Comparison of ENCODE assay signal across 9 cellular contexts in the genomic region with DNA sequence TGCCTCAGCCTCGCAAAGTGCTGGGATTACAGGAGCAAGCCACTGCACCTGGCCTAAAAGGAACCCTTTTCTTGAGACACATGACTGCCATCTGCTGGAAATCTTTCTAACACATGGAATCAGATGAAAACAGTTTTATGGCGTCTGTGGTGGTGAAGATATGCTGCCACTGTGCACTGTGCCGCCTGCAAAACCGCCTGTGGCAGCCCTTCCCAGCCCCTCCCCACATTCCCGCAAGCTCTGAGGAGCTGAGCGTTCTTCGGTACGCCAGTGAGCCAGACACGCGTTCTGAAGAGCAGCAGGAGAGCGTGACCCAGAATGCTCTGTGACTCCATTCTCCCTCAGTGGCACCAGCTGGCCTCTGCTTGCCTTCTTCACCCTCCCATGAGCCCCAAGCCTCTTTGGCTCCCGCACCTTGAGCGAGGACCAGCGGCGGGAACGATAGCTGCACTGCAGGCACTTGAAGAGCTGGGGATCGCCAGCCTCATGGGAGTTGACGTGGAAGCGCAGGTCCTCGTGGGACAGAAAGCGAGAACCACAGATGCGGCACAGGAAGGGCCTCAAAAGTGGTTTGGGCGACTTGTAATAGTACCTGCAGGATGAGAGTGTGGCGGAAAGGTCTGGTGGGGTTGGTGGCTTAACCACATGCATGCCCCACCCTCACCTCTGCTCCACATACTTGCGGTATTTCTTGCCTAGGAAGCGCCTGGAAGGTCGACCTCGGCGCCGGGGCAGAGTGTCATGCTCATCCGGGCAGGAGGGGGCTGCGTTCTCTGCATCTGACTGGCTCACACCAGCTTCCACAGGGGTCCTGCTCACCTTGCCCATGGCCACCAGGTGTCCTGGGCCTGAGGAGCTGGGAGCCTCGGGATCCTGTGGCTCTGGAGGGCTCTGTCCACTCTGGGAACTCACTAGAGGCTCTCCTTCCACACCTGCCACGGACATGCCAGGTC. TPM values are rescaled to one million over a fixed set of nuclear protein-coding genes. Genes with fewer than 3 reads are reported as not detected.
DNase-seq lines count a peak whose midpoint lies in the region; ATAC-seq and TF ChIP-seq lines count a peak whose summit lies in the region.
"Had no signal": no experiment of that assay in that cellular context is flagged by ENCODE, and none has a peak within 500 bp of the region (broad histone marks: within the 10 kb centered on the region; RNA-seq: fewer than 3 reads in every experiment).

No MANE protein-coding gene starts in this region.

- CTCF ChIA-PET in mammary epithelial cell (lab: Charles Lee; ENCODE audit: low non-redundant PET), result no interaction called here

- H3K79me2 ChIP-seq in mammary epithelial cell (ENCODE audit: insufficient read depth, low read length), result peaks cover 3% of the 10 kb centered on the region

- ATAC-seq in heart left ventricle, result peak in 2 of 4 donors; percentile 12 to 15
- ATAC-seq in Right ventricle myocardium inferior, result no peak
- ATAC-seq in naive thymus-derived CD8-positive, alpha-beta T cell, result peak; percentile 58 to 63
- no peak for ATAC-seq in GM21423 (IDR thresholded peaks at IDR 0.05; ENCODE audit: unreplicated experiment)
- no peak for ATAC-seq in HG02981 (IDR thresholded peaks at IDR 0.05; ENCODE audit: unreplicated experiment)
- ATAC-seq in HG02885 (IDR thresholded peaks at IDR 0.05; ENCODE audit: poor library complexity, unreplicated experiment), result no peak

- no peaks in the 10 kb centered on the region for H3K9me3 ChIP-seq in heart left ventricle
- no peaks in the 10 kb centered on the region for H3K9me3 ChIP-seq in mammary epithelial cell (replicated peaks; ENCODE audit: insufficient read depth, low read length)

- H3K4me3 Mint-ChIP-seq in naive thymus-derived CD8-positive, alpha-beta T cell, result no peak overlapping the region
- H3K4me3 Mint-ChIP-seq: activated naive CD8-positive, alpha-beta T cell treated with anti-CD3 and anti-CD28 coated beads, Interleukin-2, amount 10 ng/mL, durations not matched to agents 7 days and 5 days had no signal

- H4K20me1 ChIP-seq in mammary epithelial cell (ENCODE audit: insufficient read depth, low read length), result no peaks in the 10 kb centered on the region

- H3K36me3 ChIP-seq in heart left ventricle, result peaks cover 3 to 100% (median 100%) of the 10 kb centered on the region in 9 donors
- H3K36me3 ChIP-seq in mammary epithelial cell (ENCODE audit: insufficient read depth, low read length), result peaks cover 31% of the 10 kb centered on the region

- dilution Hi-C loops in mammary epithelial cell (cut with HindIII; ENCODE audit: low sequenced_read_pairs), result no loop called here

- H3K27me3 Mint-ChIP-seq in naive thymus-derived CD8-positive, alpha-beta T cell, result no peaks in the 10 kb centered on the region
- H3K27me3 Mint-ChIP-seq: activated naive CD8-positive, alpha-beta T cell treated with anti-CD3 and anti-CD28 coated beads, Interleukin-2, amount 10 ng/mL, durations not matched to agents 7 days and 5 days had no signal

- no peak overlapping the region for H2AFZ ChIP-seq in mammary epithelial cell (ENCODE audit: low read depth, low read length)

- no peaks in the 10 kb centered on the region for H3K4me1 ChIP-seq in heart left ventricle
- no peaks in the 10 kb centered on the region for H3K4me1 ChIP-seq in mammary epithelial cell (ENCODE audit: insufficient read depth, low read length)

- POLR2A ChIA-PET in naive thymus-derived CD8-positive, alpha-beta T cell (lab: Charles Lee), result interaction anchor here (0.8 to 2.3 kb wide), 3 partner anchors 10 to 29 kb away, joined by 3 to 5 read pairs (median 4); no protein-coding TSS in a partner anchor

- peaks cover 0 to 4% (median under 1%) of the 10 kb centered on the region in 4 donors for H3K4me1 Mint-ChIP-seq in naive thymus-derived CD8-positive, alpha-beta T cell
- H3K4me1 Mint-ChIP-seq: activated naive CD8-positive, alpha-beta T cell treated with anti-CD3 and anti-CD28 coated beads, Interleukin-2, amount 10 ng/mL, durations not matched to agents 7 days and 5 days had no signal

- no TSS peak for BruUV-seq in mammary epithelial cell (replicated peaks; lab: Mats Ljungman, UMichigan)

- H3K4me2 ChIP-seq in mammary epithelial cell (ENCODE audit: insufficient read depth, low read depth, low read length), result no peak overlapping the region

- H3K27me3 ChIP-seq in heart left ventricle, result no peaks in the 10 kb centered on the region
- no peaks in the 10 kb centered on the region for H3K27me3 ChIP-seq in mammary epithelial cell (ENCODE audit: insufficient read depth, low read length)

- intact Hi-C loops in heart left ventricle (cut with DNase I), result loop anchor here in 6 of 10 donors (5.0 to 10.0 kb wide), 4 partner anchors 69 to 159 kb away; a partner anchor contains a TSS
- intact Hi-C loops in Right ventricle myocardium inferior (cut with DNase I), result no loop called here
- intact Hi-C loops in mammary epithelial cell (cut with micrococcal nuclease), result loop anchor here (1.0 to 5.0 kb wide), 3 partner anchors 139 to 416 kb away; a partner anchor contains a TSS

- peaks cover 5 to 85% (median 28%) of the 10 kb centered on the region in 3 donors for H3K36me3 Mint-ChIP-seq in naive thymus-derived CD8-positive, alpha-beta T cell

- TF ChIP-seq POLR2A in heart left ventricle (IDR thresholded peaks at IDR 0.05), result no peak

- DNase-seq in heart left ventricle (peak in 1 of 5 donors; percentile 38), Right ventricle myocardium inferior (ENCODE audit: missing footprints) (no peak), NCI-H2171 (lab: John Stamatoyannopoulos, UW) (peak; percentile 54), mammary epithelial cell (no peak)
- peak in 2 of 10 donors; percentile 34 to 43 for DNase-seq in naive thymus-derived CD8-positive, alpha-beta T cell
- DNase-seq: activated naive CD8-positive, alpha-beta T cell treated with anti-CD3 and anti-CD28 coated beads, Interleukin-2, amount 10 ng/mL, durations not matched to agents 7 days and 5 days had no signal

- H3K27ac Mint-ChIP-seq in naive thymus-derived CD8-positive, alpha-beta T cell, result peak overlapping the region in 3 of 10 donors; percentile 36 to 87 (median 74)
- H3K27ac Mint-ChIP-seq: activated naive CD8-positive, alpha-beta T cell treated with anti-CD3 and anti-CD28 coated beads, Interleukin-2, amount 10 ng/mL, durations not matched to agents 7 days and 5 days had no signal

- in situ Hi-C loops in mammary epithelial cell (cut with MboI; ENCODE audit: low sequenced_read_pairs in 2 of 2), result no loop called here

- H3K27ac ChIP-seq in heart left ventricle, result no peak overlapping the region
- H3K27ac ChIP-seq in mammary epithelial cell (ENCODE audit: insufficient read depth, low read depth, low read length), result no peak overlapping the region

- peak in 8 of 12 donors; percentile 23 to 49 (median 32) for TF ChIP-seq CTCF in heart left ventricle (IDR thresholded peaks at IDR 0.05)
- TF ChIP-seq CTCF in mammary epithelial cell (conservative IDR thresholded peaks at IDR 0.05 in 1 of 2, IDR thresholded peaks at IDR 0.05 in 1 of 2; ENCODE audit: extremely low read depth in 1 of 2, insufficient read depth in 1 of 2, low read depth in 1 of 2, low read length in 2 of 2), result peak; percentile 39 to 45

- 84 to 87% (median 85%) methylated on average over 26 to 34 of the region's 34 CpGs for WGBS in heart left ventricle, 4 donors
- WGBS in mammary epithelial cell (ENCODE audit: low coverage, missing lambda C conversion rate), result 86% methylated on average over 30 of the region's 34 CpGs

- no peak overlapping the region for H3K4me3 ChIP-seq in heart left ventricle
- H3K4me3 ChIP-seq in mammary epithelial cell (replicated peaks in 1 of 3; ENCODE audit: insufficient read depth in 1 of 3, low read depth in 2 of 3, low read length in 3 of 3), result no peak overlapping the region

- H3K9ac ChIP-seq in mammary epithelial cell (ENCODE audit: insufficient read depth, low read length), result no peak overlapping the region

- no peaks in the 10 kb centered on the region for H3K9me3 Mint-ChIP-seq in naive thymus-derived CD8-positive, alpha-beta T cell
- H3K9me3 Mint-ChIP-seq: activated naive CD8-positive, alpha-beta T cell treated with anti-CD3 and anti-CD28 coated beads, Interleukin-2, amount 10 ng/mL, durations not matched to agents 7 days and 5 days had no signal

RNA-seq across cellular contexts. Expression of a gene that starts 8.7 kb away (rescaled TPM):
- total RNA-seq in heart left ventricle (10 to 100 TPM in 3 of 9 donors, 1 to 10 TPM in 6; 5.6 to 14.9 (median 8.5) TPM), Right ventricle myocardium inferior (9.7 TPM), mammary epithelial cell (10 to 100 TPM; 13.8 to 21.7 TPM)
- polyA plus RNA-seq in heart left ventricle (1 to 10 TPM; 7.0 TPM), mammary epithelial cell (10.5 TPM)
- polyA minus RNA-seq in mammary epithelial cell, result 32.9 TPM
- 10 to 100 TPM; 53.1 to 56.2 TPM for total RNA-seq in naive thymus-derived CD8-positive, alpha-beta T cell
- 10 to 100 TPM in 1 of 3 donors, 1 to 10 TPM in 2; 6.4 to 13.2 (median 7.8) TPM for polyA plus RNA-seq in naive thymus-derived CD8-positive, alpha-beta T cell

RNA-seq across cellular contexts. Expression of a gene that starts 28.9 kb away (rescaled TPM):
- total RNA-seq in heart left ventricle (10 to 100 TPM; 22.2 to 40.2 (median 28.2) TPM), Right ventricle myocardium inferior (22.5 TPM), mammary epithelial cell (10 to 100 TPM; 12.7 to 18.9 TPM)
- polyA plus RNA-seq in heart left ventricle (10 to 100 TPM; 17.5 to 31.1 TPM), mammary epithelial cell (12.7 TPM)
- 17.8 TPM for polyA minus RNA-seq in mammary epithelial cell
- 10 to 100 TPM; 77.7 to 83.3 TPM for total RNA-seq in naive thymus-derived CD8-positive, alpha-beta T cell
- polyA plus RNA-seq in naive thymus-derived CD8-positive, alpha-beta T cell, result 10 to 100 TPM; 60.8 to 94.2 (median 78.7) TPM

RNA-seq across cellular contexts. Expression of a gene that starts 45.4 kb away (rescaled TPM):
- total RNA-seq in heart left ventricle (10 to 100 TPM in 1 of 9 donors, 1 to 10 TPM in 5, under 1 TPM in 3; 0.35 to 15.8 (median 1.1) TPM), Right ventricle myocardium inferior (1.1 TPM), mammary epithelial cell (1 to 10 TPM in 1 of 2 donors, not detected in 1; 4.3 TPM)
- polyA plus RNA-seq in heart left ventricle (under 1 TPM; 0.19 to 0.49 TPM), mammary epithelial cell (1.1 TPM)
- polyA minus RNA-seq in mammary epithelial cell, result not detected
- 1 to 10 TPM in 1 of 2 experiments, under 1 TPM in 1; 0.75 to 1.3 TPM for total RNA-seq in naive thymus-derived CD8-positive, alpha-beta T cell
- polyA plus RNA-seq in naive thymus-derived CD8-positive, alpha-beta T cell, result not detected

RNA-seq across cellular contexts. Expression of a gene that starts 51.4 kb away (rescaled TPM):
- 100 to 1,000 TPM in 3 of 9 donors, 10 to 100 TPM in 6; 19.8 to 367 (median 81.1) TPM for total RNA-seq in heart left ventricle
- polyA plus RNA-seq in heart left ventricle, result 10 to 100 TPM; 21.5 to 33.2 TPM
- 156 TPM for total RNA-seq in Right ventricle myocardium inferior
- total RNA-seq in mammary epithelial cell, result 10 to 100 TPM in 1 of 2 donors, 1 to 10 TPM in 1; 7.2 to 17.7 TPM
- 6.7 TPM for polyA plus RNA-seq in mammary epithelial cell
- polyA minus RNA-seq in mammary epithelial cell, result 1.4 TPM
- total RNA-seq in naive thymus-derived CD8-positive, alpha-beta T cell, result under 1 TPM in 1 of 2 experiments, not detected in 1; 0.27 TPM
- 1 to 10 TPM in 1 of 3 donors, under 1 TPM in 2; 0.18 to 2.2 (median 0.68) TPM for polyA plus RNA-seq in naive thymus-derived CD8-positive, alpha-beta T cell

Comparison
In these comparisons a context has a peak if more than half of its experiments do, and no peak if none do; other contexts are left out.
1. ATAC-seq: peak in naive thymus-derived CD8-positive, alpha-beta T cell (2 of 2); none in Right ventricle myocardium inferior (single experiment), GM21423 (single experiment), HG02981 (single experiment) and HG02885 (single experiment).